Comparison of ENCODE assay signal across 26 cellular contexts in the genomic region with DNA sequence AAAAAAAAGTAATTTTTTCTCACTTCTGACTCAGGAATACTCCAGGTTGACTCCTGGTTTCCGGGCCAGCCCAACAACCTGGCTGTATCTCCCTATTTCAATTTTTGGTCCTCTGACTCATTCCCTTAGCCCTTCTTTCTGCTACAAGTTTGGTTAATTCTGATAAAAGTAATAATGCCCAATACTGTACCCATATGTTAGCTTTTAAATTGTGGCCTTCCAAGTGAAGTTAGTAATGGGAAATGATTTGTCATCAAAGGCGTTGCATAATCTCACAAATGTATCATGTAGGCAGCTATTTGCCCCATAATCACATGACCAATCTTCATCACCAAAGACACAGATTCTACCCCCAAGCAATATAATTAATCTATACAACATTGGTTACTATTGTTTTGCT. TPM values are rescaled to one million over a fixed set of nuclear protein-coding genes. Genes with fewer than 3 reads are reported as not detected.
A peak's percentile ranks its signal among the peaks of the same experiment; 100 is the strongest.
DNase-seq lines count a peak whose midpoint lies in the region; ATAC-seq and TF ChIP-seq lines count a peak whose summit lies in the region.
"Had no signal": no experiment of that assay in that cellular context is flagged by ENCODE, and none has a peak within 500 bp of the region (broad histone marks: within the 10 kb centered on the region; RNA-seq: fewer than 3 reads in every experiment).

No MANE protein-coding gene starts in this region.

- CTCF ChIA-PET in PC-3 (lab: Charles Lee): no interaction called here

- intact Hi-C loops in PC-3 (cut with micrococcal nuclease): no loop called here
- intact Hi-C loops in adrenal gland (cut with DNase I): no loop called here

- no peak for TF ChIP-seq POLR2A in adrenal gland (IDR thresholded peaks at IDR 0.05)

- peak; percentile 19 for DNase-seq in HFFc6
- DNase-seq in PC-3: peak; percentile 58
- DNase-seq in epithelial cell of prostate (ENCODE audit: low read depth, low spot score): peak; percentile 6
- DNase-seq in stromal cell of bone marrow (ENCODE audit: low read depth): peak; percentile 67
- no peak for DNase-seq in adrenal gland
- DNase-seq in cerebellar cortex (ENCODE audit: low spot score): no peak
- no peak for DNase-seq in NCI-H2227 (lab: John Stamatoyannopoulos, UW; ENCODE audit: unreplicated experiment)
- DNase-seq: activated CD4-positive, alpha-beta T cell treated with anti-CD3 and anti-CD28 coated beads for 4 hours; activated naive CD4-positive, alpha-beta T cell treated with anti-CD3 and anti-CD28 coated beads, Interleukin-2, amount 10 ng/mL, durations not matched to agents 7 days and 5 days; activated T-cell treated with anti-CD3 and anti-CD28 coated beads, Interleukin-2, amount 50 U/mL, for 72 hours; aorta; BE2C; cerebellar nuclear complex; DMS79; midbrain; natural killer cell; NCI-H146; NCI-H2171; NCI-H526 treated with DMSO at 0.1 percent for 48 hours; right cardiac atrium; Right ventricle myocardium superior; stimulated activated CD4-positive, alpha-beta T cell treated with anti-CD3 and anti-CD28 coated beads, Interleukin-12 subunit alpha, Interleukin-12 subunit beta, amount 100 ng/mL, for 4 hours; stimulated activated CD4-positive, alpha-beta T cell treated with anti-CD3 and anti-CD28 coated beads, Interleukin-4, amount 100 ng/mL, for 4 hours had no signal

- H2AFZ ChIP-seq in PC-3 (ENCODE audit: low read length): no peak overlapping the region

- peaks cover 3% of the 10 kb centered on the region; the same call in 1 of the 2 replicates for H3K27me3 Mint-ChIP-seq in HFFc6 (ENCODE audit: insufficient read depth)
- H3K27me3 Mint-ChIP-seq: activated naive CD4-positive, alpha-beta T cell treated with anti-CD3 and anti-CD28 coated beads, Interleukin-2, amount 10 ng/mL, durations not matched to agents 7 days and 5 days; stimulated activated naive CD8-positive, alpha-beta T cell treated with anti-CD3 and anti-CD28 coated beads, Interleukin-15, Interleukin-2, amounts not matched to agents 100 ng/mL and 50 ng/mL, for 24 hours had no signal

- WGBS in adrenal gland, 4 donors: 82 to 92% (median 86%) methylated on average over 2 of the region's 2 CpGs

- H3K4me1 ChIP-seq in PC-3 (ENCODE audit: insufficient read depth, low read length): no peaks in the 10 kb centered on the region
- H3K4me1 ChIP-seq in adrenal gland (replicated peaks in 1 of 2): no peaks in the 10 kb centered on the region
- H3K4me1 ChIP-seq: BE2C, tibial nerve had no signal

- no peaks in the 10 kb centered on the region for H3F3A ChIP-seq in PC-3 (ENCODE audit: low read length, unreplicated experiment)

- H3K9ac ChIP-seq in PC-3 (ENCODE audit: low read length): no peak overlapping the region

- H3K36me3 Mint-ChIP-seq in HFFc6 (ENCODE audit: low read depth): no peaks in the 10 kb centered on the region
- H3K36me3 Mint-ChIP-seq: activated naive CD4-positive, alpha-beta T cell treated with anti-CD3 and anti-CD28 coated beads, Interleukin-2, amount 10 ng/mL, durations not matched to agents 7 days and 5 days; natural killer cell had no signal

- H3K27ac ChIP-seq in PC-3 (ENCODE audit: low read length): no peak overlapping the region
- H3K27ac ChIP-seq in epithelial cell of prostate: no peak overlapping the region
- H3K27ac ChIP-seq in adrenal gland: no peak overlapping the region
- H3K27ac ChIP-seq: tibial nerve had no signal

- H3K4me3 Mint-ChIP-seq in HFFc6: no peak overlapping the region
- H3K4me3 Mint-ChIP-seq: activated naive CD4-positive, alpha-beta T cell treated with anti-CD3 and anti-CD28 coated beads, Interleukin-2, amount 10 ng/mL, durations not matched to agents 7 days and 5 days; activated T-cell treated with anti-CD3 and anti-CD28 coated beads, Interleukin-2, amount 50 U/mL, for 72 hours; natural killer cell; stimulated activated naive CD8-positive, alpha-beta T cell treated with anti-CD3 and anti-CD28 coated beads, Interleukin-15, Interleukin-2, amounts not matched to agents 100 ng/mL and 50 ng/mL, for 24 hours had no signal

- no TSS peak for BruUV-seq in PC-3 (replicated peaks; lab: Mats Ljungman, UMichigan)

- H3K27ac Mint-ChIP-seq in HFFc6: no peak overlapping the region
- H3K27ac Mint-ChIP-seq: activated naive CD4-positive, alpha-beta T cell treated with anti-CD3 and anti-CD28 coated beads, Interleukin-2, amount 10 ng/mL, durations not matched to agents 7 days and 5 days; activated T-cell treated with anti-CD3 and anti-CD28 coated beads, Interleukin-2, amount 50 U/mL, for 72 hours; natural killer cell; stimulated activated naive CD8-positive, alpha-beta T cell treated with anti-CD3 and anti-CD28 coated beads, Interleukin-15, Interleukin-2, amounts not matched to agents 100 ng/mL and 50 ng/mL, for 24 hours had no signal

- POLR2A ChIA-PET in PC-3 (lab: Charles Lee; ENCODE audit: unreplicated experiment): no interaction called here

- peaks cover 3% of the 10 kb centered on the region; the same call in 1 of the 2 replicates for H3K9me3 Mint-ChIP-seq in HFFc6
- H3K9me3 Mint-ChIP-seq: natural killer cell had no signal

- H3K9me2 ChIP-seq in PC-3 (replicated peaks; ENCODE audit: low read length): no peaks in the 10 kb centered on the region

- no peak overlapping the region for H3K4me2 ChIP-seq in PC-3 (ENCODE audit: low read length)

- no peaks in the 10 kb centered on the region for H3K27me3 ChIP-seq in PC-3 (ENCODE audit: low read length)
- H3K27me3 ChIP-seq in adrenal gland: no peaks in the 10 kb centered on the region
- H3K27me3 ChIP-seq: BE2C, tibial nerve had no signal

- H3K4me3 ChIP-seq in PC-3 (ENCODE audit: low read length) (no peak overlapping the region), adrenal gland (no peak overlapping the region)
- H3K4me3 ChIP-seq: tibial nerve had no signal

- H3K9me3 ChIP-seq in PC-3 (ENCODE audit: low read length): no peaks in the 10 kb centered on the region
- no peaks in the 10 kb centered on the region for H3K9me3 ChIP-seq in adrenal gland (replicated peaks in 1 of 3)
- H3K9me3 ChIP-seq: BE2C, tibial nerve had no signal

- no peaks in the 10 kb centered on the region for H3K79me2 ChIP-seq in PC-3 (ENCODE audit: low read length)

- no peaks in the 10 kb centered on the region for H4K20me1 ChIP-seq in PC-3 (ENCODE audit: low read length)

- H3K36me3 ChIP-seq in PC-3 (ENCODE audit: low read depth, low read length) (no peaks in the 10 kb centered on the region), adrenal gland (replicated peaks in 1 of 2) (no peaks in the 10 kb centered on the region)
- H3K36me3 ChIP-seq: BE2C, tibial nerve had no signal

- ATAC-seq in PC-3: no peak
- ATAC-seq: activated T-cell treated with anti-CD3 and anti-CD28 coated beads, Interleukin-2, amount 50 U/mL, for 72 hours; left lobe of liver; natural killer cell; right cardiac atrium had no signal

- H3K4me1 Mint-ChIP-seq in HFFc6 (ENCODE audit: low read depth): peaks cover 18% of the 10 kb centered on the region
- H3K4me1 Mint-ChIP-seq: activated naive CD4-positive, alpha-beta T cell treated with anti-CD3 and anti-CD28 coated beads, Interleukin-2, amount 10 ng/mL, durations not matched to agents 7 days and 5 days had no signal

- TF ChIP-seq CTCF in HFFc6 (IDR thresholded peaks at IDR 0.05) (no peak), PC-3 (conservative IDR thresholded peaks at IDR 0.05; ENCODE audit: low read depth, low read length) (no peak), adrenal gland (IDR thresholded peaks at IDR 0.05) (no peak)

RNA-seq across cellular contexts. Expression of a gene that starts 31.1 kb away (rescaled TPM):
- total RNA-seq in HFFc6 (2021; fragmentation: NEBNext Ultra II Directional; extraction: Animal tissue kit (Norgen Biotek cat#: 25700)): 10 to 100 TPM; 19.0 to 28.7 (median 25.4) TPM
- 11.7 TPM in 2 replicates for total RNA-seq in PC-3 (2014; rRNA removed)
- total RNA-seq in adrenal gland: 10 to 100 TPM in 1 of 8 donors, 1 to 10 TPM in 7; 3.8 to 11.1 (median 6.0) TPM
- 1 to 10 TPM; 1.1 to 2.1 (median 1.4) TPM for polyA plus RNA-seq in adrenal gland

Comparison
In these comparisons a context has a peak if more than half of its experiments do, and no peak if none do; other contexts are left out.
1. DNase-seq: peak in HFFc6 (single experiment), PC-3 (single experiment), epithelial cell of prostate (single experiment) and stromal cell of bone marrow (single experiment); none in adrenal gland (0 of 7), cerebellar cortex (single experiment) and NCI-H2227 (single experiment).